Comparison of ENCODE assay signal across 18 cellular contexts in genomic region chr2:240300840-240301239, GRCh38.
DNase-seq lines count a peak whose midpoint lies in the region; ATAC-seq and TF ChIP-seq lines count a peak whose summit lies in the region.
"Had no signal": no experiment of that assay in that cellular context is flagged by ENCODE, and none has a peak within 500 bp of the region (broad histone marks: within the 10 kb centered on the region; RNA-seq: fewer than 3 reads in every experiment).

No MANE protein-coding gene starts in this region.

- no peaks in the 10 kb centered on the region for H3K9me2 ChIP-seq in MM.1S (replicated peaks; ENCODE audit: insufficient read depth, low read length)

- peak overlapping the region; percentile 29 for H4K8ac ChIP-seq in neuronal stem cell (ENCODE audit: low read depth, low read length)

- TF ChIP-seq CTCF in heart right ventricle (IDR thresholded peaks at IDR 0.05) (no peak), upper lobe of right lung (IDR thresholded peaks at IDR 0.05) (no peak), ascending aorta (IDR thresholded peaks at IDR 0.05) (no peak), MM.1S (IDR thresholded peaks at IDR 0.05; ENCODE audit: low read length) (no peak)

- no peaks in the 10 kb centered on the region for H3K36me3 ChIP-seq in heart right ventricle
- no peaks in the 10 kb centered on the region for H3K36me3 ChIP-seq in neuronal stem cell (replicated peaks in 1 of 2; ENCODE audit: control insufficient read depth in 2 of 2, insufficient read depth in 2 of 2, low read length in 2 of 2)
- H3K36me3 ChIP-seq in upper lobe of right lung = no peaks in the 10 kb centered on the region
- no peaks in the 10 kb centered on the region for H3K36me3 ChIP-seq in ascending aorta
- H3K36me3 ChIP-seq in MM.1S (replicated peaks; ENCODE audit: insufficient read depth, low read length) = no peaks in the 10 kb centered on the region

- H4K91ac ChIP-seq in neuronal stem cell (ENCODE audit: low read depth, low read length, poor library complexity) = peak overlapping the region; percentile 32

- H3K4me2 ChIP-seq in neuronal stem cell (ENCODE audit: insufficient read depth, low read length, poor library complexity, severe bottlenecking) = no peak overlapping the region
- no peak overlapping the region for H3K4me2 ChIP-seq in MM.1S (ENCODE audit: low read depth, low read length)
- H3K4me2 ChIP-seq: GM23338 had no signal

- H2BK120ac ChIP-seq in neuronal stem cell (ENCODE audit: low read depth, low read length) = peak overlapping the region; percentile 66

- H2BK5ac ChIP-seq in neuronal stem cell (ENCODE audit: low read length) = no peak overlapping the region

- H3K14ac ChIP-seq in neuronal stem cell (ENCODE audit: low read length) = no peak overlapping the region

- no peak overlapping the region for H3K23ac ChIP-seq in neuronal stem cell (ENCODE audit: low read depth, low read length, poor library complexity)

- H3K18ac ChIP-seq in neuronal stem cell (ENCODE audit: low read length) = peak overlapping the region; percentile 88

- H3K27me3 ChIP-seq in heart right ventricle (no peaks in the 10 kb centered on the region), neuronal stem cell (ENCODE audit: control insufficient read depth in 3 of 3, insufficient read depth in 3 of 3, low read depth in 1 of 3, low read length in 3 of 3) (no peaks in the 10 kb centered on the region), upper lobe of right lung (peaks cover 5% of the 10 kb centered on the region), ascending aorta (no peaks in the 10 kb centered on the region), MM.1S (replicated peaks; ENCODE audit: insufficient read depth, low read length) (peaks cover 44% of the 10 kb centered on the region)

- no peak overlapping the region for H3K27ac ChIP-seq in heart right ventricle
- H3K27ac ChIP-seq in neuronal stem cell (replicated peaks; ENCODE audit: low read length) = no peak overlapping the region
- no peak overlapping the region for H3K27ac ChIP-seq in upper lobe of right lung
- H3K27ac ChIP-seq in ascending aorta = no peak overlapping the region
- no peak overlapping the region for H3K27ac ChIP-seq in MM.1S (ENCODE audit: low read length)
- H3K27ac ChIP-seq: C4-2B had no signal

- H3K9ac ChIP-seq in neuronal stem cell (ENCODE audit: low read depth, low read length, poor library complexity) (no peak overlapping the region), MM.1S (ENCODE audit: low read length) (no peak overlapping the region)

- no peaks in the 10 kb centered on the region for H4K20me1 ChIP-seq in MM.1S (ENCODE audit: insufficient read depth, low read length)

- H2AFZ ChIP-seq in neuronal stem cell (ENCODE audit: low read length) = peak overlapping the region; percentile 81
- H2AFZ ChIP-seq in MM.1S (ENCODE audit: low read length) = no peak overlapping the region
- H2AFZ ChIP-seq: GM23338 had no signal

- no peaks in the 10 kb centered on the region for H3K79me1 ChIP-seq in neuronal stem cell (ENCODE audit: low read depth, low read length)

- intact Hi-C loops in cardiac septum (cut with DNase I) = loop anchor here (5.0 kb wide), 1 partner anchor 51 kb away; no protein-coding TSS in a partner anchor
- intact Hi-C loops in heart right ventricle (cut with DNase I) = no loop called here
- intact Hi-C loops in upper lobe of right lung (cut with DNase I) = no loop called here
- intact Hi-C loops in ascending aorta (cut with DNase I) = no loop called here

- H3K79me2 ChIP-seq in MM.1S (ENCODE audit: low read length) = no peaks in the 10 kb centered on the region

- ATAC-seq in heart right ventricle (no peak), upper lobe of right lung (no peak)
- ATAC-seq: HCT116 had no signal

- no peaks in the 10 kb centered on the region for H3F3A ChIP-seq in MM.1S (ENCODE audit: insufficient read depth, low read length)

- H3K9me3 ChIP-seq in heart right ventricle = no peaks in the 10 kb centered on the region
- no peaks in the 10 kb centered on the region for H3K9me3 ChIP-seq in neuronal stem cell (replicated peaks in 1 of 2; ENCODE audit: control insufficient read depth in 2 of 2, insufficient read depth in 1 of 2, low read depth in 1 of 2, low read length in 2 of 2)
- no peaks in the 10 kb centered on the region for H3K9me3 ChIP-seq in upper lobe of right lung
- H3K9me3 ChIP-seq in ascending aorta = no peaks in the 10 kb centered on the region
- H3K9me3 ChIP-seq in MM.1S (replicated peaks; ENCODE audit: insufficient read depth, low read length) = no peaks in the 10 kb centered on the region

- no peak overlapping the region for H2BK12ac ChIP-seq in neuronal stem cell (ENCODE audit: low read length)

- peak; percentile 47 for DNase-seq in cardiac septum (ENCODE audit: low spot score)
- DNase-seq in heart right ventricle = no peak
- DNase-seq in activated CD8-positive, alpha-beta memory T cell treated with anti-CD3 and anti-CD28 coated beads, Interleukin-2, amount 50 U/mL, for 48 hours = peak; percentile 22
- DNase-seq in neuronal stem cell (ENCODE audit: low spot score) = no peak
- peak; percentile 52 for DNase-seq in upper lobe of right lung
- DNase-seq in hypothalamus (lab: John Stamatoyannopoulos, UW) = no peak
- no peak for DNase-seq in ascending aorta (ENCODE audit: low spot score in 2 of 2)
- no peak for DNase-seq in MM.1S
- DNase-seq: AML-193, GDM1, NCI-H1092 treated with DMSO at 0.1 percent for 48 hours, NCI-H2081 treated with DMSO at 0.1 percent for 48 hours, NCI-H510A treated with DMSO at 0.1 percent for 48 hours, NCI-H774, SHP77 had no signal

- peak overlapping the region; percentile 38 for H2AK5ac ChIP-seq in neuronal stem cell (ENCODE audit: low read depth, low read length)

- H3K4me1 ChIP-seq in heart right ventricle = peaks cover 0 to 21% (median 7%) of the 10 kb centered on the region in 9 donors
- peaks cover 16 to 20% of the 10 kb centered on the region in 2 donors for H3K4me1 ChIP-seq in neuronal stem cell (ENCODE audit: control insufficient read depth in 2 of 2, insufficient read depth in 1 of 2, low read depth in 1 of 2, low read length in 2 of 2)
- H3K4me1 ChIP-seq in upper lobe of right lung = no peaks in the 10 kb centered on the region
- H3K4me1 ChIP-seq in ascending aorta = no peaks in the 10 kb centered on the region
- no peaks in the 10 kb centered on the region for H3K4me1 ChIP-seq in MM.1S (ENCODE audit: low read length)

- WGBS in heart right ventricle, 2 donors = 92 to 95% methylated on average over 8 of the region's 8 CpGs
- WGBS in neuronal stem cell (ENCODE audit: extremely low coverage in 2 of 2, insufficient read length in 2 of 2, insufficient replicate concordance in 1 of 2), 2 donors = no CpG with 5 or more reads among the region's 8 CpGs

- no peak overlapping the region for H3K4me3 ChIP-seq in heart right ventricle
- no peak overlapping the region for H3K4me3 ChIP-seq in neuronal stem cell (ENCODE audit: low read length in 2 of 2)
- no peak overlapping the region for H3K4me3 ChIP-seq in upper lobe of right lung
- H3K4me3 ChIP-seq in ascending aorta = no peak overlapping the region
- H3K4me3 ChIP-seq in MM.1S (ENCODE audit: low read length) = no peak overlapping the region
- H3K4me3 ChIP-seq: GM23338 had no signal

- H3K4ac ChIP-seq in neuronal stem cell (ENCODE audit: low read length) = no peak overlapping the region

- peak overlapping the region; percentile 4 for H2BK15ac ChIP-seq in neuronal stem cell (ENCODE audit: low read length)

Comparison
In these comparisons a context has a peak if more than half of its experiments do, and no peak if none do; other contexts are left out.
1. DNase-seq: peak in cardiac septum (single experiment), activated CD8-positive, alpha-beta memory T cell treated with anti-CD3 and anti-CD28 coated beads, Interleukin-2, amount 50 U/mL, for 48 hours (single experiment) and upper lobe of right lung (single experiment); none in heart right ventricle (0 of 2), neuronal stem cell (single experiment), hypothalamus (0 of 51), ascending aorta (0 of 2) and MM.1S (single experiment).